Comparison of ENCODE assay signal across 8 cellular contexts in the genomic region with DNA sequence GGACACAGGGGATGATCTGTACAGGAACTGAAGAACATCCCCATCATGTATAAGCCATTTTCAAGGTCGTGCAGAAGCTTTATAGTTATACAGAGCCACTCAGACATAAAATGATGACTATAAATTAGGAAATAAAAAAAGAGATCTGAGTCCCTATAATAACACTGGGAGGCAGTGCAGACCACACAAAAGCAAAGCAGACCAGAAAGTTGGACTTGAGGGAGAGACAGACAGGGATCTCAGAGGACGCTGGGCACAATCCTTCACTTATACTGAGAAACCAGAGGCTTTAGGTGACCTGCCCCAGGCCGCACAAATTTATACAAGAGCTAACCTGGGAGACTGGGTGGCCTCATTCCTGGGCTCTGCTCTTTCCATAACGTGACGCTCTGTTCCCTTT.
DNase-seq lines count a peak whose midpoint lies in the region; ATAC-seq and TF ChIP-seq lines count a peak whose summit lies in the region.

No MANE protein-coding gene starts in this region.

- H3K9me3 ChIP-seq in prostate gland = no peaks in the 10 kb centered on the region

- TF ChIP-seq POLR2A in prostate gland (IDR thresholded peaks at IDR 0.05) = no peak

- WGBS in prostate gland = 47% methylated on average over 5 of the region's 5 CpGs

- H3K36me3 ChIP-seq in prostate gland = no peaks in the 10 kb centered on the region

- no peak for ATAC-seq in GM19328 (IDR thresholded peaks at IDR 0.05; ENCODE audit: unreplicated experiment)
- ATAC-seq in HG02678 (IDR thresholded peaks at IDR 0.05; ENCODE audit: unreplicated experiment) = no peak

- H3K4me3 ChIP-seq in prostate gland = no peak overlapping the region

- no peaks in the 10 kb centered on the region for H3K9me3 Mint-ChIP-seq in activated naive CD4-positive, alpha-beta T cell treated with anti-CD3 and anti-CD28 coated beads, Interleukin-2, amount 50 U/mL, for 24 hours

- H3K4me3 Mint-ChIP-seq in activated naive CD4-positive, alpha-beta T cell treated with anti-CD3 and anti-CD28 coated beads, Interleukin-2, amount 50 U/mL, for 24 hours = no peak overlapping the region

- H3K4me1 ChIP-seq in prostate gland (replicated peaks) = no peaks in the 10 kb centered on the region

- H3K27ac ChIP-seq in prostate gland = no peak overlapping the region

- no peaks in the 10 kb centered on the region for H3K27me3 ChIP-seq in prostate gland (replicated peaks; ENCODE audit: insufficient read depth)

- TF ChIP-seq CTCF in prostate gland (IDR thresholded peaks at IDR 0.05) = peak in 3 of 4 experiments; percentile 33 to 44 (median 41)

- peaks cover 92% of the 10 kb centered on the region for H3K4me1 Mint-ChIP-seq in activated naive CD4-positive, alpha-beta T cell treated with anti-CD3 and anti-CD28 coated beads, Interleukin-2, amount 50 U/mL, for 24 hours

- H3K27me3 Mint-ChIP-seq in activated naive CD4-positive, alpha-beta T cell treated with anti-CD3 and anti-CD28 coated beads, Interleukin-2, amount 50 U/mL, for 24 hours = no peaks in the 10 kb centered on the region

- no peak for DNase-seq in activated naive CD4-positive, alpha-beta T cell (lab: John Stamatoyannopoulos, UW)
- DNase-seq in RKO (ENCODE audit: low spot score) (peak; percentile 13), fibroblast of gingiva (ENCODE audit: low read depth) (peak; percentile 56), prostate gland (ENCODE audit: low spot score) (peak; percentile 25), DMS79 treated with DMSO at 0.1 percent for 48 hours (lab: John Stamatoyannopoulos, UW) (no peak)

- H3K27ac Mint-ChIP-seq in activated naive CD4-positive, alpha-beta T cell treated with anti-CD3 and anti-CD28 coated beads, Interleukin-2, amount 50 U/mL, for 24 hours = peak overlapping the region; percentile 91

- intact Hi-C loops in prostate gland (cut with DNase I) = no loop called here

- H3K36me3 Mint-ChIP-seq in activated naive CD4-positive, alpha-beta T cell treated with anti-CD3 and anti-CD28 coated beads, Interleukin-2, amount 50 U/mL, for 24 hours = peaks cover 28% of the 10 kb centered on the region

Comparison
In these comparisons a context has a peak if more than half of its experiments do, and no peak if none do; other contexts are left out.
1. DNase-seq: peak in RKO (single experiment), fibroblast of gingiva (single experiment) and prostate gland (single experiment); none in activated naive CD4-positive, alpha-beta T cell (0 of 4) and DMS79 treated with DMSO at 0.1 percent for 48 hours (single experiment).